Comparison of ENCODE assay signal across 12 cellular contexts in genomic region chr17:75111777-75112176, GRCh38. TPM values are rescaled to one million over a fixed set of nuclear protein-coding genes. Genes with fewer than 3 reads are reported as not detected.
DNase-seq lines count a peak whose midpoint lies in the region; ATAC-seq, FAIRE-seq and TF ChIP-seq lines count a peak whose summit lies in the region.
"Had no signal": no experiment of that assay in that cellular context is flagged by ENCODE, and none has a peak within 500 bp of the region (broad histone marks: within the 10 kb centered on the region; RNA-seq: fewer than 3 reads in every experiment).

No MANE protein-coding gene starts in this region.

- BruUV-seq in HepG2 (replicated peaks; lab: Mats Ljungman, UMichigan), result no TSS peak

- TF ChIP-seq CTCF in HepG2 (CRISPR knock-in tag; IDR thresholded peaks at IDR 0.05), result no peak
- TF ChIP-seq CTCF in right lobe of liver (IDR thresholded peaks at IDR 0.05), result no peak
- no peak for TF ChIP-seq CTCF in epithelial cell of proximal tubule (conservative IDR thresholded peaks at IDR 0.05; ENCODE audit: low read depth, low read length)
- no peak for TF ChIP-seq CTCF in type B pancreatic cell (conservative IDR thresholded peaks at IDR 0.05)

- H3K36me3 Mint-ChIP-seq in T-helper 17 cell (ENCODE audit: low read depth) (peaks cover 4% of the 10 kb centered on the region), type B pancreatic cell (peaks cover 8% of the 10 kb centered on the region)

- H3K9me3 ChIP-seq in HepG2 (ENCODE audit: low read length), result no peaks in the 10 kb centered on the region
- no peaks in the 10 kb centered on the region for H3K9me3 ChIP-seq in right lobe of liver
- H3K9me3 ChIP-seq in T-helper 17 cell (ENCODE audit: control insufficient read depth, low read length, poor library complexity, severe bottlenecking), result no peaks in the 10 kb centered on the region

- CTCF ChIA-PET in HepG2 (lab: Yijun Ruan, JAX; ENCODE audit: low intra/inter-chr PET ratio, low total read pairs), result no interaction called here

- H3K4me3 ChIP-seq in HepG2 (replicated peaks in 1 of 3; ENCODE audit: insufficient read depth in 1 of 3, low read depth in 2 of 3, low read length in 3 of 3), result no peak overlapping the region
- H3K4me3 ChIP-seq in right lobe of liver, result no peak overlapping the region
- H3K4me3 ChIP-seq in epithelial cell of proximal tubule (ENCODE audit: low read depth, low read length), result peak overlapping the region; percentile 24

- no peak overlapping the region for H3K9ac ChIP-seq in HepG2 (ENCODE audit: insufficient read depth, low read depth, low read length)

- H3K36me3 ChIP-seq in HepG2 (replicated peaks in 1 of 2; ENCODE audit: control insufficient read depth in 1 of 2, insufficient read depth in 2 of 2, low read length in 2 of 2) (peaks cover 0 to 3% of the 10 kb centered on the region in 2 experiments; a peak in 3 of 5 replicates), right lobe of liver (no peaks in the 10 kb centered on the region)

- TF ChIP-seq RAD21 in HepG2 (CRISPR knock-in tag; IDR thresholded peaks at IDR 0.05), result no peak

- H3K27ac Mint-ChIP-seq in T-helper 17 cell (peak overlapping the region; percentile 82), type B pancreatic cell (peak overlapping the region; percentile 22)

- H3K4me1 Mint-ChIP-seq in T-helper 17 cell (peaks cover 30% of the 10 kb centered on the region), type B pancreatic cell (ENCODE audit: unreplicated experiment) (peaks cover 29% of the 10 kb centered on the region)

- ATAC-seq in HepG2, result no peak
- ATAC-seq in right lobe of liver, result no peak
- no peak for ATAC-seq in T-helper 17 cell
- no peak for ATAC-seq in HG02642 (IDR thresholded peaks at IDR 0.05; ENCODE audit: poor library complexity, unreplicated experiment)
- ATAC-seq: sciatic nerve had no signal

- H3K27me3 ChIP-seq in HepG2 (ENCODE audit: control insufficient read depth in 1 of 2, insufficient read depth in 2 of 2, low read length in 2 of 2) (peaks cover 0 to 3% of the 10 kb centered on the region in 2 experiments; a peak in 1 of 5 replicates), right lobe of liver (no peaks in the 10 kb centered on the region)

- POLR2A ChIA-PET in HepG2 (lab: Yijun Ruan, JAX), result interaction anchor here (1.1 kb wide), 1 partner anchor 24 kb away, joined by 4 read pairs; the partner anchor contains the start of gene SLC16A5

- peaks cover 48% of the 10 kb centered on the region for H3K4me1 ChIP-seq in HepG2 (ENCODE audit: insufficient read depth, low read length)
- H3K4me1 ChIP-seq in right lobe of liver, result peaks cover 0 to 29% (median 5%) of the 10 kb centered on the region in 4 donors

- H3K9me3 Mint-ChIP-seq in type B pancreatic cell, result no peaks in the 10 kb centered on the region

- peaks cover 8% of the 10 kb centered on the region for H3K79me2 ChIP-seq in HepG2 (ENCODE audit: insufficient read depth, low read length)

- H3K4me3 Mint-ChIP-seq in T-helper 17 cell, result peak overlapping the region; percentile 62
- peak overlapping the region; percentile 70 for H3K4me3 Mint-ChIP-seq in type B pancreatic cell

- 90% methylated on average over 6 of the region's 6 CpGs for WGBS in HepG2 (ENCODE audit: low lambda C conversion rate)
- 73% methylated on average over 6 of the region's 6 CpGs for WGBS in right lobe of liver (ENCODE audit: insufficient coverage, low coverage, low lambda C conversion rate, missing lambda C conversion rate)

- FAIRE-seq in HepG2 (lab: Jason Lieb, UNC), result peak; percentile 28
- FAIRE-seq: H1 had no signal

- H3K27me3 Mint-ChIP-seq in T-helper 17 cell, result no peaks in the 10 kb centered on the region
- H3K27me3 Mint-ChIP-seq in type B pancreatic cell, result peaks cover 4% of the 10 kb centered on the region

- H3K4me2 ChIP-seq in HepG2 (ENCODE audit: low read depth, low read length), result no peak overlapping the region

- no peaks in the 10 kb centered on the region for H4K20me1 ChIP-seq in HepG2 (ENCODE audit: insufficient read depth, low read length)

- no peak overlapping the region for H2AFZ ChIP-seq in HepG2 (ENCODE audit: low read length)

- intact Hi-C loops in HepG2 (cut with micrococcal nuclease; ENCODE audit: unreplicated experiment), result loop anchor here (5.0 kb wide), 1 partner anchor 126 kb away; no protein-coding TSS in a partner anchor
- intact Hi-C loops in right lobe of liver (cut with DNase I), result loop anchor here (10.0 kb wide), 2 partner anchors 47 to 93 kb away; partner anchors contain the start of gene NUP85 (in 1 of the 2)

- TF ChIP-seq EP300 in HepG2 (IDR thresholded peaks at IDR 0.05; ENCODE audit: low read depth in 2 of 2, low read length in 2 of 2) (no peak), HepG2 (CRISPR knock-in tag; IDR thresholded peaks at IDR 0.05; ENCODE audit: borderline replicate concordance) (no peak)

- DNase-seq in HepG2 (ENCODE audit: low spot score), result no peak
- no peak for DNase-seq in right lobe of liver
- no peak for DNase-seq in T-helper 17 cell
- no peak for DNase-seq in epithelial cell of proximal tubule (ENCODE audit: low read depth)
- DNase-seq in type B pancreatic cell (ENCODE audit: extremely low spot score, unreplicated experiment), result no peak
- DNase-seq in NCI-H1092 (lab: John Stamatoyannopoulos, UW), result no peak
- DNase-seq in inferior parietal cortex (ENCODE audit: extremely low spot score), result no peak
- DNase-seq: activated CD4-positive, alpha-beta T cell treated with anti-CD3 and anti-CD28 coated beads for 48 hours; dermis blood vessel endothelial cell had no signal

- TF ChIP-seq POLR2A in HepG2 (IDR thresholded peaks at IDR 0.05; ENCODE audit: insufficient read depth in 1 of 2, low read depth in 2 of 2, low read length in 2 of 2) (no peak), right lobe of liver (IDR thresholded peaks at IDR 0.05) (no peak)

- H3K27ac ChIP-seq in HepG2 (ENCODE audit: extremely low read length, insufficient read depth, low read length), result no peak overlapping the region
- H3K27ac ChIP-seq in right lobe of liver, result no peak overlapping the region

- in situ Hi-C loops in HepG2 (cut with HindIII; ENCODE audit: extremely low pct_ligation_motif_present, low pct_unique_long_range_greater_than_20kb), result loop anchor here (5.0 kb wide), 1 partner anchor 301 kb away; no protein-coding TSS in a partner anchor

RNA-seq across cellular contexts. Expression of gene ARMC7, which starts 2.0 kb away (rescaled TPM):
- 4.2 and 4.4 TPM in 2 replicates for total RNA-seq in HepG2 (2016; rRNA removed; fragmentation: Illumina TruSeq; extraction: Trizol)
- total RNA-seq in HepG2 (2016; cell fraction: cytosol; rRNA removed; fragmentation: Illumina TruSeq; extraction: Trizol; ENCODE audit: low read depth), result 1.8 TPM in 2 replicates
- total RNA-seq in HepG2 (2016; cell fraction: insoluble cytoplasmic fraction; rRNA removed; fragmentation: Illumina TruSeq; extraction: Trizol), result 4.1 and 4.5 TPM in 2 replicates
- 3.8 and 4.0 TPM in 2 replicates for total RNA-seq in HepG2 (2016; cell fraction: membrane; rRNA removed; fragmentation: Illumina TruSeq; extraction: Trizol)
- 3.8 and 3.9 TPM in 2 replicates for total RNA-seq in HepG2 (2016; cell fraction: nucleus; rRNA removed; fragmentation: Illumina TruSeq; extraction: Trizol)
- 3.9 and 5.1 TPM in 2 replicates for polyA plus RNA-seq in HepG2 (2011; rRNA removed)
- polyA plus RNA-seq in HepG2 (2011; cell fraction: cytosol; rRNA removed), result 4.8 TPM in 2 replicates
- 6.2 and 6.9 TPM in 2 replicates for polyA plus RNA-seq in HepG2 (2011; cell fraction: nucleus; rRNA removed)
- polyA plus RNA-seq in HepG2 (2012), result 6.6 and 10.2 TPM in 2 replicates
- 2.1 and 2.2 TPM in 2 replicates for polyA plus RNA-seq in HepG2 (2016; cell fraction: cytosol; fragmentation: Illumina TruSeq; extraction: Trizol; ENCODE audit: low read depth)
- polyA plus RNA-seq in HepG2 (2016; cell fraction: insoluble cytoplasmic fraction; fragmentation: Illumina TruSeq; extraction: Trizol; ENCODE audit: low read depth), result 8.6 and 11.0 TPM in 2 replicates
- 4.0 and 4.8 TPM in 2 replicates for polyA plus RNA-seq in HepG2 (2016; cell fraction: membrane; fragmentation: Illumina TruSeq; extraction: Trizol; ENCODE audit: low read depth)
- 7.7 and 8.7 TPM in 2 replicates for polyA plus RNA-seq in HepG2 (2016; cell fraction: nucleus; fragmentation: Illumina TruSeq; extraction: Trizol; ENCODE audit: insufficient read depth, low read depth)
- polyA minus RNA-seq in HepG2 (2011; rRNA and poly(A)+ RNA removed; ENCODE audit: low replicate concordance), result 9.1 and 17.2 TPM in 2 replicates
- polyA minus RNA-seq in HepG2 (2011; cell fraction: cytosol; rRNA and poly(A)+ RNA removed), result 4.5 and 4.6 TPM in 2 replicates
- 7.9 and 8.1 TPM in 2 replicates for polyA minus RNA-seq in HepG2 (2011; cell fraction: nucleus; rRNA and poly(A)+ RNA removed)
- total RNA-seq in right lobe of liver, result 1 to 10 TPM; 4.7 to 6.3 (median 5.3) TPM
- 1 to 10 TPM; 8.9 to 9.3 TPM for total RNA-seq in T-helper 17 cell
- 8.5 and 12.3 TPM in 2 replicates for total RNA-seq in epithelial cell of proximal tubule
- 14.0 and 19.7 TPM in 2 replicates for total RNA-seq in type B pancreatic cell (ENCODE audit: low replicate concordance)

RNA-seq across cellular contexts. Expression of gene NT5C, which starts 19.8 kb away (rescaled TPM):
- total RNA-seq in HepG2 (2016; rRNA removed; fragmentation: Illumina TruSeq; extraction: Trizol) (31.4 and 48.6 TPM in 2 replicates), right lobe of liver (10 to 100 TPM; 10.5 to 35.1 (median 12.6) TPM), T-helper 17 cell (10 to 100 TPM; 20.6 to 29.8 TPM), epithelial cell of proximal tubule (139 and 140 TPM in 2 replicates), type B pancreatic cell (ENCODE audit: low replicate concordance) (33.6 and 40.7 TPM in 2 replicates)
- 21.9 and 22.5 TPM in 2 replicates for total RNA-seq in HepG2 (2016; cell fraction: cytosol; rRNA removed; fragmentation: Illumina TruSeq; extraction: Trizol; ENCODE audit: low read depth)
- total RNA-seq in HepG2 (2016; cell fraction: insoluble cytoplasmic fraction; rRNA removed; fragmentation: Illumina TruSeq; extraction: Trizol), result 34.5 and 55.6 TPM in 2 replicates
- 26.2 and 30.0 TPM in 2 replicates for total RNA-seq in HepG2 (2016; cell fraction: membrane; rRNA removed; fragmentation: Illumina TruSeq; extraction: Trizol)
- 41.8 and 49.7 TPM in 2 replicates for total RNA-seq in HepG2 (2016; cell fraction: nucleus; rRNA removed; fragmentation: Illumina TruSeq; extraction: Trizol)
- 42.8 and 42.9 TPM in 2 replicates for polyA plus RNA-seq in HepG2 (2011; rRNA removed)
- 24.5 and 47.2 TPM in 2 replicates for polyA plus RNA-seq in HepG2 (2011; cell fraction: cytosol; rRNA removed)
- 143 and 153 TPM in 2 replicates for polyA plus RNA-seq in HepG2 (2011; cell fraction: nucleus; rRNA removed)
- 22.5 and 24.0 TPM in 2 replicates for polyA plus RNA-seq in HepG2 (2012)
- polyA plus RNA-seq in HepG2 (2016; cell fraction: cytosol; fragmentation: Illumina TruSeq; extraction: Trizol; ENCODE audit: low read depth), result 20.3 and 23.1 TPM in 2 replicates
- polyA plus RNA-seq in HepG2 (2016; cell fraction: insoluble cytoplasmic fraction; fragmentation: Illumina TruSeq; extraction: Trizol; ENCODE audit: low read depth), result 30.7 and 32.5 TPM in 2 replicates
- 20.1 and 23.2 TPM in 2 replicates for polyA plus RNA-seq in HepG2 (2016; cell fraction: membrane; fragmentation: Illumina TruSeq; extraction: Trizol; ENCODE audit: low read depth)
- polyA plus RNA-seq in HepG2 (2016; cell fraction: nucleus; fragmentation: Illumina TruSeq; extraction: Trizol; ENCODE audit: insufficient read depth, low read depth), result 95.9 and 100 TPM in 2 replicates
- polyA minus RNA-seq in HepG2 (2011; rRNA and poly(A)+ RNA removed; ENCODE audit: low replicate concordance), result 14.0 and 27.7 TPM in 2 replicates
- 5.2 and 5.9 TPM in 2 replicates for polyA minus RNA-seq in HepG2 (2011; cell fraction: cytosol; rRNA and poly(A)+ RNA removed)
- polyA minus RNA-seq in HepG2 (2011; cell fraction: nucleus; rRNA and poly(A)+ RNA removed), result 21.5 and 23.6 TPM in 2 replicates

RNA-seq across cellular contexts. Expression of gene SLC16A5, which starts 24.0 kb away (rescaled TPM):
- total RNA-seq in HepG2 (2016; rRNA removed; fragmentation: Illumina TruSeq; extraction: Trizol) (0.42 and 0.69 TPM in 2 replicates), right lobe of liver (1 to 10 TPM; 1.2 to 3.7 (median 1.7) TPM), T-helper 17 cell (10 to 100 TPM; 11.7 to 14.9 TPM), epithelial cell of proximal tubule (15.1 and 15.9 TPM in 2 replicates), type B pancreatic cell (ENCODE audit: low replicate concordance) (16.4 and 42.0 TPM in 2 replicates)
- total RNA-seq in HepG2 (2016; cell fraction: cytosol; rRNA removed; fragmentation: Illumina TruSeq; extraction: Trizol; ENCODE audit: low read depth), result 0.20 TPM in 1 of 2 replicates, not detected in the other
- 0.18 and 0.41 TPM in 2 replicates for total RNA-seq in HepG2 (2016; cell fraction: insoluble cytoplasmic fraction; rRNA removed; fragmentation: Illumina TruSeq; extraction: Trizol)
- 0.41 and 0.56 TPM in 2 replicates for total RNA-seq in HepG2 (2016; cell fraction: membrane; rRNA removed; fragmentation: Illumina TruSeq; extraction: Trizol)
- total RNA-seq in HepG2 (2016; cell fraction: nucleus; rRNA removed; fragmentation: Illumina TruSeq; extraction: Trizol), result 0.50 and 0.63 TPM in 2 replicates
- 5.6 and 10.9 TPM in 2 replicates for polyA plus RNA-seq in HepG2 (2011; rRNA removed)
- polyA plus RNA-seq in HepG2 (2011; cell fraction: cytosol; rRNA removed), result 5.4 and 6.9 TPM in 2 replicates
- polyA plus RNA-seq in HepG2 (2011; cell fraction: nucleus; rRNA removed), result 29.9 and 34.7 TPM in 2 replicates
- 2.2 and 2.9 TPM in 2 replicates for polyA plus RNA-seq in HepG2 (2012)
- polyA plus RNA-seq in HepG2 (2016; cell fraction: cytosol; fragmentation: Illumina TruSeq; extraction: Trizol; ENCODE audit: low read depth), result 0.05 and 0.19 TPM in 2 replicates
- 0.27 and 0.41 TPM in 2 replicates for polyA plus RNA-seq in HepG2 (2016; cell fraction: insoluble cytoplasmic fraction; fragmentation: Illumina TruSeq; extraction: Trizol; ENCODE audit: low read depth)
- 0.14 and 0.18 TPM in 2 replicates for polyA plus RNA-seq in HepG2 (2016; cell fraction: membrane; fragmentation: Illumina TruSeq; extraction: Trizol; ENCODE audit: low read depth)
- 0.77 and 1.00 TPM in 2 replicates for polyA plus RNA-seq in HepG2 (2016; cell fraction: nucleus; fragmentation: Illumina TruSeq; extraction: Trizol; ENCODE audit: insufficient read depth, low read depth)
- 20.1 and 31.6 TPM in 2 replicates for polyA minus RNA-seq in HepG2 (2011; rRNA and poly(A)+ RNA removed; ENCODE audit: low replicate concordance)
- 4.4 and 5.7 TPM in 2 replicates for polyA minus RNA-seq in HepG2 (2011; cell fraction: cytosol; rRNA and poly(A)+ RNA removed)
- 7.1 and 7.5 TPM in 2 replicates for polyA minus RNA-seq in HepG2 (2011; cell fraction: nucleus; rRNA and poly(A)+ RNA removed)

RNA-seq across cellular contexts. Expression of gene JPT1, which starts 42.5 kb away (rescaled TPM):
- total RNA-seq in HepG2 (2016; rRNA removed; fragmentation: Illumina TruSeq; extraction: Trizol) (237 and 256 TPM in 2 replicates), right lobe of liver (10 to 100 TPM; 16.7 to 57.8 (median 29.5) TPM), T-helper 17 cell (10 to 100 TPM; 40.0 to 46.8 TPM), epithelial cell of proximal tubule (539 and 692 TPM in 2 replicates), type B pancreatic cell (ENCODE audit: low replicate concordance) (136 and 170 TPM in 2 replicates)
- 86.3 and 92.6 TPM in 2 replicates for total RNA-seq in HepG2 (2016; cell fraction: cytosol; rRNA removed; fragmentation: Illumina TruSeq; extraction: Trizol; ENCODE audit: low read depth)
- total RNA-seq in HepG2 (2016; cell fraction: insoluble cytoplasmic fraction; rRNA removed; fragmentation: Illumina TruSeq; extraction: Trizol), result 209 and 270 TPM in 2 replicates
- 67.0 and 88.4 TPM in 2 replicates for total RNA-seq in HepG2 (2016; cell fraction: membrane; rRNA removed; fragmentation: Illumina TruSeq; extraction: Trizol)
- 98.2 and 106 TPM in 2 replicates for total RNA-seq in HepG2 (2016; cell fraction: nucleus; rRNA removed; fragmentation: Illumina TruSeq; extraction: Trizol)
- 32.1 and 43.3 TPM in 2 replicates for polyA plus RNA-seq in HepG2 (2011; rRNA removed)
- 92.3 and 100 TPM in 2 replicates for polyA plus RNA-seq in HepG2 (2011; cell fraction: cytosol; rRNA removed)
- 38.5 and 41.1 TPM in 2 replicates for polyA plus RNA-seq in HepG2 (2011; cell fraction: nucleus; rRNA removed)
- 103 and 127 TPM in 2 replicates for polyA plus RNA-seq in HepG2 (2012)
- polyA plus RNA-seq in HepG2 (2016; cell fraction: cytosol; fragmentation: Illumina TruSeq; extraction: Trizol; ENCODE audit: low read depth), result 83.0 and 101 TPM in 2 replicates
- polyA plus RNA-seq in HepG2 (2016; cell fraction: insoluble cytoplasmic fraction; fragmentation: Illumina TruSeq; extraction: Trizol; ENCODE audit: low read depth), result 221 and 271 TPM in 2 replicates
- polyA plus RNA-seq in HepG2 (2016; cell fraction: membrane; fragmentation: Illumina TruSeq; extraction: Trizol; ENCODE audit: low read depth), result 58.3 and 84.5 TPM in 2 replicates
- polyA plus RNA-seq in HepG2 (2016; cell fraction: nucleus; fragmentation: Illumina TruSeq; extraction: Trizol; ENCODE audit: insufficient read depth, low read depth), result 169 and 181 TPM in 2 replicates
- polyA minus RNA-seq in HepG2 (2011; rRNA and poly(A)+ RNA removed; ENCODE audit: low replicate concordance), result 28.4 and 46.4 TPM in 2 replicates
- polyA minus RNA-seq in HepG2 (2011; cell fraction: cytosol; rRNA and poly(A)+ RNA removed), result 50.6 and 65.7 TPM in 2 replicates
- polyA minus RNA-seq in HepG2 (2011; cell fraction: nucleus; rRNA and poly(A)+ RNA removed), result 30.4 and 32.2 TPM in 2 replicates
